13 cellular contexts compared by ENCODE assay signal in genomic region chr7:84022009-84022408, GRCh38.
DNase-seq lines count a peak whose midpoint lies in the region; ATAC-seq, FAIRE-seq and TF ChIP-seq lines count a peak whose summit lies in the region.
"Had no signal": no experiment of that assay in that cellular context is flagged by ENCODE, and none has a peak within 500 bp of the region (broad histone marks: within the 10 kb centered on the region; RNA-seq: fewer than 3 reads in every experiment).

No MANE protein-coding gene starts in this region.

- TF ChIP-seq CTCF in A549 (IDR thresholded peaks at IDR 0.05) (no peak), Panc1 (IDR thresholded peaks at IDR 0.05) (no peak), pancreas (IDR thresholded peaks at IDR 0.05) (no peak)

- no peaks in the 10 kb centered on the region for H3K9me3 Mint-ChIP-seq in activated CD4-positive, alpha-beta memory T cell treated with anti-CD3 and anti-CD28 coated beads, Interleukin-2, amount 10 ng/mL, durations not matched to agents 7 days and 5 days

- POLR2A ChIA-PET in A549 (lab: Yijun Ruan, JAX) (interaction anchor here (1.0 kb wide), 1 partner anchor 390 kb away, joined by 3 read pairs; no protein-coding TSS in a partner anchor), Panc1 (lab: Charles Lee) (no interaction called here)
- POLR2A ChIA-PET in activated CD4-positive, alpha-beta memory T cell treated with anti-CD3 and anti-CD28 coated beads, Interleukin-2, amount 10 ng/mL, durations not matched to agents 7 days and 5 days (lab: Charles Lee) = no interaction called here

- in situ Hi-C loops in GM23248 (cut with MboI) = no loop called here
- in situ Hi-C loops in Panc1 (cut with HindIII; ENCODE audit: low pct_unique_long_range_greater_than_20kb, low sequenced_read_pairs) = no loop called here

- ATAC-seq in A549 (no peak), Panc1 (no peak), pancreas (no peak)
- ATAC-seq: CD8-positive, alpha-beta T cell had no signal

- no peaks in the 10 kb centered on the region for H3K9me2 ChIP-seq in GM23248 (ENCODE audit: insufficient read depth)

- H2AFZ ChIP-seq in GM23248 = no peak overlapping the region

- BruUV-seq in Panc1 (replicated peaks; lab: Mats Ljungman, UMichigan) = no TSS peak

- TF ChIP-seq RAD21 in A549 (conservative IDR thresholded peaks at IDR 0.05 in 1 of 2, IDR thresholded peaks at IDR 0.05 in 1 of 2) = no peak

- H3K27ac ChIP-seq in A549 = peak overlapping the region; percentile 70 to 85
- 0 out of 2 replicates have a peak overlapping the region, but pooled peaks have one; percentile 6 for H3K27ac ChIP-seq in GM23248
- peak overlapping the region; percentile 89 for H3K27ac ChIP-seq in Panc1 (ENCODE audit: low read length)
- H3K27ac ChIP-seq in pancreas = no peak overlapping the region

- H3K4me3 ChIP-seq in A549 = no peak overlapping the region
- no peak overlapping the region for H3K4me3 ChIP-seq in GM23248
- no peak overlapping the region for H3K4me3 ChIP-seq in Panc1 (ENCODE audit: low read depth in 2 of 2, low read length in 2 of 2)
- H3K4me3 ChIP-seq in pancreas = no peak overlapping the region

- H3K9ac ChIP-seq in GM23248 = no peak overlapping the region

- intact Hi-C loops in Panc1 (cut with micrococcal nuclease; ENCODE audit: unreplicated experiment) = loop anchor here (2.0 kb wide), 1 partner anchor 165 kb away; no protein-coding TSS in a partner anchor
- intact Hi-C loops in pancreas (cut with DNase I) = no loop called here

- no peak for DNase-seq in A549 (ENCODE audit: low read depth in 1 of 2, low spot score in 1 of 2)
- DNase-seq in GM23248 = no peak
- no peak for DNase-seq in Panc1 (ENCODE audit: low read depth, low spot score)
- no peak for DNase-seq in pancreas
- DNase-seq in hepatic stellate cell (ENCODE audit: low spot score) = no peak
- no peak for DNase-seq in activated CD4-positive, alpha-beta memory T cell treated with anti-CD3 and anti-CD28 coated beads, Interleukin-2, amount 10 ng/mL, durations not matched to agents 7 days and 5 days
- DNase-seq: CD8-positive, alpha-beta T cell; DMS153; GF-D8; H7 had no signal

- no peaks in the 10 kb centered on the region for H3K27me3 Mint-ChIP-seq in activated CD4-positive, alpha-beta memory T cell treated with anti-CD3 and anti-CD28 coated beads, Interleukin-2, amount 10 ng/mL, durations not matched to agents 7 days and 5 days

- H3K4me1 Mint-ChIP-seq in activated CD4-positive, alpha-beta memory T cell treated with anti-CD3 and anti-CD28 coated beads, Interleukin-2, amount 10 ng/mL, durations not matched to agents 7 days and 5 days = no peaks in the 10 kb centered on the region
- H3K4me1 Mint-ChIP-seq: CD14-positive monocyte had no signal

- TF ChIP-seq POLR2A in A549 (IDR thresholded peaks at IDR 0.05; ENCODE audit: low read length) = no peak

- WGBS in A549 (ENCODE audit: missing lambda C conversion rate) = 62% methylated on average over 2 of the region's 2 CpGs
- 97 to 98% methylated on average over 2 of the region's 2 CpGs for WGBS in GM23248 (ENCODE audit: low coverage in 1 of 2, low lambda C conversion rate in 2 of 2, missing lambda C conversion rate in 2 of 2), 2 experiments
- WGBS in pancreas, 2 donors = 81 to 87% methylated on average over 2 of the region's 2 CpGs

- no peaks in the 10 kb centered on the region for H3K27me3 ChIP-seq in GM23248 (replicated peaks; ENCODE audit: insufficient read depth)
- H3K27me3 ChIP-seq in Panc1 (ENCODE audit: control insufficient read depth, insufficient read depth, low read length) = no peaks in the 10 kb centered on the region
- H3K27me3 ChIP-seq in pancreas = no peaks in the 10 kb centered on the region

- FAIRE-seq in A549 (lab: Jason Lieb, UNC) (peak; percentile 18), pancreas (lab: Jason Lieb, UNC) (peak; percentile 20)
- FAIRE-seq: D721Med, GM19239 had no signal

- H3K36me3 ChIP-seq in GM23248 (ENCODE audit: low read depth) (no peaks in the 10 kb centered on the region), Panc1 (ENCODE audit: control insufficient read depth, insufficient read depth, low read length) (no peaks in the 10 kb centered on the region), pancreas (no peaks in the 10 kb centered on the region)

- H3K4me3 Mint-ChIP-seq in activated CD4-positive, alpha-beta memory T cell treated with anti-CD3 and anti-CD28 coated beads, Interleukin-2, amount 10 ng/mL, durations not matched to agents 7 days and 5 days = no peak overlapping the region
- H3K4me3 Mint-ChIP-seq: CD14-positive monocyte; CD8-positive, alpha-beta T cell had no signal

- 0 out of 3 replicates have a peak, but pooled peaks cover 4% of the 10 kb centered on the region for H3K9me3 ChIP-seq in A549
- no peaks in the 10 kb centered on the region for H3K9me3 ChIP-seq in GM23248 (ENCODE audit: low read depth)
- no peaks in the 10 kb centered on the region for H3K9me3 ChIP-seq in Panc1 (ENCODE audit: control insufficient read depth, insufficient read depth, low read depth, low read length)
- no peaks in the 10 kb centered on the region for H3K9me3 ChIP-seq in pancreas

- H3K4me2 ChIP-seq in A549 (peak overlapping the region; percentile 79), GM23248 (ENCODE audit: unreplicated experiment) (peak overlapping the region; percentile 33)

- H3F3A ChIP-seq in GM23248 (ENCODE audit: insufficient read depth) = peaks cover 21% of the 10 kb centered on the region; the same call in 1 of the 2 replicates

- CTCF ChIA-PET in A549 (lab: Yijun Ruan, JAX) = interaction anchor here (0.8 kb wide), 1 partner anchor 1000 kb away, joined by 3 read pairs; no protein-coding TSS in a partner anchor
- CTCF ChIA-PET in Panc1 (lab: Charles Lee) = no interaction called here
- CTCF ChIA-PET in activated CD4-positive, alpha-beta memory T cell treated with anti-CD3 and anti-CD28 coated beads, Interleukin-2, amount 10 ng/mL, durations not matched to agents 7 days and 5 days (lab: Charles Lee) = no interaction called here

- no peak overlapping the region for H3K27ac Mint-ChIP-seq in activated CD4-positive, alpha-beta memory T cell treated with anti-CD3 and anti-CD28 coated beads, Interleukin-2, amount 10 ng/mL, durations not matched to agents 7 days and 5 days
- H3K27ac Mint-ChIP-seq: CD14-positive monocyte; CD8-positive, alpha-beta T cell had no signal

- no peak for TF ChIP-seq EP300 in A549 (IDR thresholded peaks at IDR 0.05)

- no peaks in the 10 kb centered on the region for H4K20me1 ChIP-seq in GM23248 (ENCODE audit: insufficient read depth)

- H3K36me3 Mint-ChIP-seq in activated CD4-positive, alpha-beta memory T cell treated with anti-CD3 and anti-CD28 coated beads, Interleukin-2, amount 10 ng/mL, durations not matched to agents 7 days and 5 days (ENCODE audit: low read depth) = no peaks in the 10 kb centered on the region
- H3K36me3 Mint-ChIP-seq: CD14-positive monocyte; CD8-positive, alpha-beta T cell had no signal

- H3K79me2 ChIP-seq in GM23248 (ENCODE audit: insufficient read depth) = no peaks in the 10 kb centered on the region

- H3K4me1 ChIP-seq in A549 (peaks cover 48% of the 10 kb centered on the region), GM23248 (ENCODE audit: insufficient read depth) (peaks cover 37% of the 10 kb centered on the region), Panc1 (ENCODE audit: control insufficient read depth, insufficient read depth, low read length) (peaks cover 19% of the 10 kb centered on the region), pancreas (no peaks in the 10 kb centered on the region)

TF ChIP-seq in A549, 52 proteins besides CTCF, POLR2A, EP300 and RAD21:
- no peak for TF ChIP-seq TP53 (CRISPR knock-in tag; IDR thresholded peaks at IDR 0.05)
- peak; percentile 89 for TF ChIP-seq MAFK (IDR thresholded peaks at IDR 0.05; ENCODE audit: partially characterized antibody)
- TF ChIP-seq FOSL2 (IDR thresholded peaks at IDR 0.05) = no peak
- TF ChIP-seq FOSL2 (CRISPR knock-in tag; IDR thresholded peaks at IDR 0.05) = no peak
- no peak for TF ChIP-seq NFE2L2 (conservative IDR thresholded peaks at IDR 0.05; ENCODE audit: low read length)
- TF ChIP-seq ATOH8 (CRISPR knock-in tag; IDR thresholded peaks at IDR 0.05; ENCODE audit: low read depth) = no peak

Comparison
In these comparisons a context has a peak if more than half of its experiments do, and no peak if none do; other contexts are left out.
1. H3K27ac ChIP-seq: peak in A549 (2 of 2), GM23248 (single experiment) and Panc1 (single experiment); none in pancreas (0 of 4).